ENCODE assay signal across 8 cellular contexts in genomic region chr4:114173968-114174367, GRCh38.
"Had no signal": no experiment of that assay in that cellular context is flagged by ENCODE, and none has a peak within 500 bp of the region (broad histone marks: within the 10 kb centered on the region; RNA-seq: fewer than 3 reads in every experiment).

No MANE protein-coding gene starts in this region.

- DNase-seq: GDM1, GF-D8 had no signal

- ATAC-seq: GM12878 had no signal

- FAIRE-seq: G401.6, GM12878, GM12891, GM12892, GM18507, GM19239 had no signal

- H3K4me3 ChIP-seq: GM12878 had no signal
